Comparison of ENCODE assay signal across 1 cellular context in the genomic region with DNA sequence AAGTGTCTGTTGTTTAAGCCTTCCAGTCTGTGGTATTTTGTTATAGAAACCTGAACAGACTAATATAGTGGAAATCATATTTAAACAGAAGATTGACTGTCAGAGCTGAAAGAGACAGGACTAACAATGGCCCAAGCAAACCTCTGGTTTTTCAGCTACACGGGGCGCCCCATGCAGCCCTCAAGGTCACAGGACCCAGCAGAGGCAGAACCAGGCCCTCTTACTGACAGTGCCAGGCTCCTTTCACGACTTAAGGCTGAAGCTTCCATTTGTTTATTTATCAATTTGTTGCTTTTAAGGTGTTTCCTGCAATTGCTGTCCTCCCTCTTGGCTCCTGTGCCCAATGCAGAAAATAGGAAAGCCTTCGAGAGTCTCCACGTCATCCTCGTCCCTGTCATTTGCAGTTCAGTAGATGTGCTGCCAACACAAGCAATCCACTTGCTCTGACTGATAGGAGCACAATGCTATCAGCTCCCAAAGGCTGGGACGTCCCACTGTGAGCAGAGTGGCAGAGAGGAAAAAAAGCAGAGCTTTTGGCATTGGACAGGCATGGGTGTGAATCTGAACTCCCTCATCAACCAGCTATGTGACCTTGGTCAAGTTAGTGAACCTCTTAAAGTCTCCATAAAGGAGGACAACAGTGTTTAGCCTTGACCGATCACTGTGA.
TF ChIP-seq lines count a peak whose summit lies in the region.

No MANE protein-coding gene starts in this region.

TF ChIP-seq in H1, 55 proteins besides CTCF, POLR2A, EP300 and RAD21:
- TF ChIP-seq SP2 (IDR thresholded peaks at IDR 0.05; ENCODE audit: low read length) (no peak), TBP (IDR thresholded peaks at IDR 0.05; ENCODE audit: low read depth, low read length) (no peak), CHD1 (IDR thresholded peaks at IDR 0.05; ENCODE audit: low read depth, low read length) (no peak), SIN3A (conservative IDR thresholded peaks at IDR 0.05 in 1 of 2, IDR thresholded peaks at IDR 0.05 in 1 of 2; ENCODE audit: low read depth in 1 of 2, low read length in 2 of 2) (no peak), KDM1A (IDR thresholded peaks at IDR 0.05; ENCODE audit: borderline replicate concordance, low read length) (no peak), ASH2L (IDR thresholded peaks at IDR 0.05; ENCODE audit: low read length) (no peak), MAFK (IDR thresholded peaks at IDR 0.05; ENCODE audit: low read depth, low read length) (no peak), BRCA1 (IDR thresholded peaks at IDR 0.05; ENCODE audit: low read depth, low read length) (no peak), SIX5 (IDR thresholded peaks at IDR 0.05; ENCODE audit: low read depth, low read length) (no peak), RXRA (IDR thresholded peaks at IDR 0.05; ENCODE audit: insufficient read depth, low read depth, low read length) (no peak), NRF1 (IDR thresholded peaks at IDR 0.05; ENCODE audit: low read depth, low read length) (no peak)
- TF ChIP-seq, protein P1, sequence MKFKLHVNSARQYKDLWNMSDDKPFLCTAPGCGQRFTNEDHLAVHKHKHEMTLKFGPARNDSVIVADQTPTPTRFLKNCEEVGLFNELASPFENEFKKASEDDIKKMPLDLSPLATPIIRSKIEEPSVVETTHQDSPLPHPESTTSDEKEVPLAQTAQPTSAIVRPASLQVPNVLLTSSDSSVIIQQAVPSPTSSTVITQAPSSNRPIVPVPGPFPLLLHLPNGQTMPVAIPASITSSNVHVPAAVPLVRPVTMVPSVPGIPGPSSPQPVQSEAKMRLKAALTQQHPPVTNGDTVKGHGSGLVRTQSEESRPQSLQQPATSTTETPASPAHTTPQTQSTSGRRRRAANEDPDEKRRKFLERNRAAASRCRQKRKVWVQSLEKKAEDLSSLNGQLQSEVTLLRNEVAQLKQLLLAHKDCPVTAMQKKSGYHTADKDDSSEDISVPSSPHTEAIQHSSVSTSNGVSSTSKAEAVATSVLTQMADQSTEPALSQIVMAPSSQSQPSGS (IDR thresholded peaks at IDR 0.05; ENCODE audit: low read length) = no peak
